In genomic region chr9:120755827-120756434, GRCh38 we compare ENCODE assay signal across 8 cellular contexts. TPM values are rescaled to one million over a fixed set of nuclear protein-coding genes. Genes with fewer than 3 reads are reported as not detected.
A peak's percentile ranks its signal among the peaks of the same experiment; 100 is the strongest.
DNase-seq lines count a peak whose midpoint lies in the region; ATAC-seq, FAIRE-seq and TF ChIP-seq lines count a peak whose summit lies in the region.

No MANE protein-coding gene starts in this region.

- WGBS in H1 (ENCODE audit: extremely low coverage in 1 of 2, insufficient coverage in 1 of 2, insufficient read length in 1 of 2, insufficient replicate concordance in 2 of 2, low coverage in 1 of 2, low lambda C conversion rate in 2 of 2, missing lambda C conversion rate in 1 of 2), 2 experiments: 40% methylated on average over 6 of the region's 6 CpGs; no CpG with 5 or more reads in 1 of the 2 experiments

- no peak overlapping the region for H3K27ac ChIP-seq in H1 (ENCODE audit: low read depth, low read length)

- no peak overlapping the region for H2AFZ ChIP-seq in H1 (ENCODE audit: low read length)

- no peak overlapping the region for H4K5ac ChIP-seq in H1 (ENCODE audit: insufficient read length, low read depth, low read length)

- no peaks in the 10 kb centered on the region for H3K27me3 ChIP-seq in H1 (replicated peaks in 1 of 4; ENCODE audit: control insufficient read depth in 3 of 4, extremely low read depth in 1 of 4, insufficient read depth in 3 of 4, low read length in 3 of 4)

- no peak overlapping the region for H2AK5ac ChIP-seq in H1 (ENCODE audit: low read depth, low read length)

- H2BK12ac ChIP-seq in H1 (ENCODE audit: low read depth, low read length): no peak overlapping the region

- POLR2A ChIA-PET in H1 (lab: Charles Lee; ENCODE audit: partially characterized antibody): interaction anchor here (0.6 to 1.8 kb wide), 3 partner anchors 9 to 320 kb away, joined by 3 to 6 read pairs (median 3); no protein-coding TSS in a partner anchor

- H3K36me3 Mint-ChIP-seq in stimulated activated effector memory CD8-positive, alpha-beta T cell treated with anti-CD3 and anti-CD28 coated beads, Interleukin-12 subunit alpha, Interleukin-12 subunit beta, amount 100 ng/mL, for 72 hours: peaks cover 34% of the 10 kb centered on the region

- H3K4me1 ChIP-seq in H1 (replicated peaks in 1 of 4; ENCODE audit: control insufficient read depth in 3 of 4, insufficient read depth in 4 of 4, low read length in 3 of 4): no peaks in the 10 kb centered on the region
- H3K4me1 ChIP-seq in mucosa of descending colon (ENCODE audit: low read depth): no peaks in the 10 kb centered on the region

- no peak overlapping the region for H3K14ac ChIP-seq in H1 (ENCODE audit: insufficient read length)

- H3K4me2 ChIP-seq in H1 (ENCODE audit: insufficient read depth in 1 of 2, low read depth in 2 of 2, low read length in 2 of 2): no peak overlapping the region

- intact Hi-C loops in mucosa of descending colon (cut with DNase I, micrococcal nuclease): loop anchor here (2.0 to 10.0 kb wide), 3 partner anchors 181 to 309 kb away; no protein-coding TSS in a partner anchor

- no peak overlapping the region for H3K18ac ChIP-seq in H1 (ENCODE audit: extremely low read depth, low read length)

- H3K23ac ChIP-seq in H1 (ENCODE audit: insufficient read length): no peak overlapping the region

- peaks cover 0 to 6% (median 1%) of the 10 kb centered on the region in 4 experiments; a peak in 3 of 8 replicates for H3K36me3 ChIP-seq in H1 (ENCODE audit: control insufficient read depth in 2 of 4, insufficient read depth in 4 of 4, low read length in 3 of 4)
- H3K36me3 ChIP-seq in mucosa of descending colon (ENCODE audit: low read depth): no peaks in the 10 kb centered on the region

- H3K4me1 Mint-ChIP-seq in stimulated activated effector memory CD8-positive, alpha-beta T cell treated with anti-CD3 and anti-CD28 coated beads, Interleukin-12 subunit alpha, Interleukin-12 subunit beta, amount 100 ng/mL, for 72 hours: no peaks in the 10 kb centered on the region

- no peak for TF ChIP-seq EP300 in H1 (IDR thresholded peaks at IDR 0.05; ENCODE audit: borderline replicate concordance in 1 of 2, low read depth in 2 of 2, low read length in 2 of 2)

- FAIRE-seq in H1 (lab: Jason Lieb, UNC): peak; percentile 7

- H3K9me3 Mint-ChIP-seq in stimulated activated effector memory CD8-positive, alpha-beta T cell treated with anti-CD3 and anti-CD28 coated beads, Interleukin-12 subunit alpha, Interleukin-12 subunit beta, amount 100 ng/mL, for 72 hours: no peaks in the 10 kb centered on the region

- DNase-seq in EL (peak; percentile 52), NCI-H748 (lab: John Stamatoyannopoulos, UW; ENCODE audit: unreplicated experiment) (peak; percentile 62), H1 (ENCODE audit: low read depth in 1 of 2, low spot score in 2 of 2) (peak; percentile 13 to 85), mucosa of descending colon (peak in 1 of 3 donors; percentile 85)
- peak; percentile 19 to 34 for DNase-seq in activated CD8-positive, alpha-beta memory T cell treated with anti-CD3 and anti-CD28 coated beads for 1 hour (ENCODE audit: extremely low read depth in 1 of 2, low read depth in 1 of 2)
- peak; percentile 68 to 89 for DNase-seq in stimulated activated effector memory CD8-positive, alpha-beta T cell treated with anti-CD3 and anti-CD28 coated beads, Interleukin-12 subunit alpha, Interleukin-12 subunit beta, amount 100 ng/mL, for 72 hours (ENCODE audit: low spot score in 2 of 2)

- no peak overlapping the region for H3K27ac Mint-ChIP-seq in stimulated activated effector memory CD8-positive, alpha-beta T cell treated with anti-CD3 and anti-CD28 coated beads, Interleukin-12 subunit alpha, Interleukin-12 subunit beta, amount 100 ng/mL, for 72 hours

- H3K79me1 ChIP-seq in H1 (ENCODE audit: low read depth, low read length): no peaks in the 10 kb centered on the region

- no peak for TF ChIP-seq POLR2A in H1 (IDR thresholded peaks at IDR 0.05; ENCODE audit: control extremely low read depth in 1 of 2, low read depth in 2 of 2, low read length in 2 of 2)

- H3K4me3 ChIP-seq in H1 (ENCODE audit: extremely low read depth in 1 of 4, insufficient read depth in 2 of 4, low read depth in 3 of 4, low read length in 4 of 4) (no peak overlapping the region), mucosa of descending colon (no peak overlapping the region)

- no peak overlapping the region for H4K8ac ChIP-seq in H1 (ENCODE audit: extremely low read depth, insufficient read depth, low read length)

- peak; percentile 89 to 93 for TF ChIP-seq RAD21 in H1 (IDR thresholded peaks at IDR 0.05 in 1 of 2, conservative IDR thresholded peaks at IDR 0.05 in 1 of 2; ENCODE audit: low read depth in 2 of 2, low read length in 2 of 2)

- no peak overlapping the region for H3K4me3 Mint-ChIP-seq in stimulated activated effector memory CD8-positive, alpha-beta T cell treated with anti-CD3 and anti-CD28 coated beads, Interleukin-12 subunit alpha, Interleukin-12 subunit beta, amount 100 ng/mL, for 72 hours

- TF ChIP-seq CTCF in H1 (IDR thresholded peaks at IDR 0.05; ENCODE audit: control extremely low read depth in 1 of 3, insufficient read depth in 1 of 3, low read depth in 1 of 3, low read length in 3 of 3) (peak in 2 of 3 experiments; percentile 84 to 85; a peak in 3 of 4 replicates), mucosa of descending colon (IDR thresholded peaks at IDR 0.05) (no peak)

- no peak overlapping the region for H2BK120ac ChIP-seq in H1 (replicated peaks; ENCODE audit: low read depth, low read length)

- ATAC-seq in HG02588 (IDR thresholded peaks at IDR 0.05; ENCODE audit: unreplicated experiment): peak; percentile 44
- peak; percentile 76 for ATAC-seq in mucosa of descending colon
- peak; percentile 69 for ATAC-seq in stimulated activated effector memory CD8-positive, alpha-beta T cell treated with anti-CD3 and anti-CD28 coated beads, Interleukin-12 subunit alpha, Interleukin-12 subunit beta, amount 100 ng/mL, for 72 hours
- no peak for ATAC-seq in GM18520 (IDR thresholded peaks at IDR 0.05; ENCODE audit: unreplicated experiment)

- H4K20me1 ChIP-seq in H1 (replicated peaks in 1 of 2; ENCODE audit: control insufficient read depth in 1 of 2, insufficient read depth in 2 of 2, low read length in 2 of 2): peaks cover 0 to 3% of the 10 kb centered on the region in 2 experiments

- no peak overlapping the region for H2BK15ac ChIP-seq in H1 (ENCODE audit: low read length)

- no peaks in the 10 kb centered on the region for H3K23me2 ChIP-seq in H1 (ENCODE audit: low read depth, low read length)

- H3K9me3 ChIP-seq in H1 (ENCODE audit: insufficient read depth in 2 of 2, low read depth in 1 of 2, low read length in 1 of 2): no peaks in the 10 kb centered on the region
- no peaks in the 10 kb centered on the region for H3K9me3 ChIP-seq in mucosa of descending colon

- H4K91ac ChIP-seq in H1 (replicated peaks; ENCODE audit: insufficient read length, low read length): no peak overlapping the region

- no peak overlapping the region for H3K9ac ChIP-seq in H1 (replicated peaks in 1 of 4; ENCODE audit: extremely low read depth in 1 of 4, low read depth in 3 of 4, low read length in 3 of 4)

- no peak overlapping the region for H3K4ac ChIP-seq in H1 (replicated peaks; ENCODE audit: insufficient read length, low read depth, low read length)

- no peak overlapping the region for H2BK20ac ChIP-seq in H1 (ENCODE audit: low read length)

- CTCF ChIA-PET in H1 (lab: Charles Lee; ENCODE audit: partially characterized antibody): interaction anchor here (0.6 to 4.6 kb wide), 38 partner anchors 9 to 601 kb away, joined by 3 to 31 read pairs (median 4); no protein-coding TSS in a partner anchor

- H3K79me2 ChIP-seq in H1 (ENCODE audit: control insufficient read depth in 1 of 2, insufficient read depth in 2 of 2, low read length in 2 of 2): no peaks in the 10 kb centered on the region

- H3K56ac ChIP-seq in H1 (replicated peaks; ENCODE audit: insufficient read length, low read depth, low read length): no peak overlapping the region

- H2BK5ac ChIP-seq in H1 (ENCODE audit: low read depth, low read length): no peak overlapping the region

TF ChIP-seq in H1, 55 proteins besides CTCF, POLR2A, EP300 and RAD21 (continues in another document):
- TF ChIP-seq POU5F1 (IDR thresholded peaks at IDR 0.05; ENCODE audit: low read depth, low read length) (no peak), TAF1 (IDR thresholded peaks at IDR 0.05; ENCODE audit: low read depth, low read length) (no peak), SIX5 (IDR thresholded peaks at IDR 0.05; ENCODE audit: low read depth, low read length) (no peak)
- TF ChIP-seq, protein P1, sequence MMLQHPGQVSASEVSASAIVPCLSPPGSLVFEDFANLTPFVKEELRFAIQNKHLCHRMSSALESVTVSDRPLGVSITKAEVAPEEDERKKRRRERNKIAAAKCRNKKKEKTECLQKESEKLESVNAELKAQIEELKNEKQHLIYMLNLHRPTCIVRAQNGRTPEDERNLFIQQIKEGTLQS (IDR thresholded peaks at IDR 0.05; ENCODE audit: insufficient read depth, low read depth, low read length): no peak

RNA-seq across cellular contexts. Expression of gene FBXW2, which starts 37.3 kb away (rescaled TPM):
- 60.2 and 65.3 TPM in 2 replicates for total RNA-seq in H1 (2021; fragmentation: NEBNext Ultra II Directional; extraction: Animal tissue kit (Norgen Biotek cat#: 25700))
- 17.5 and 19.2 TPM in 2 replicates for polyA plus RNA-seq in H1 (2011; rRNA removed)
- polyA plus RNA-seq in H1 (2011; cell fraction: cytosol; rRNA removed): 28.3 TPM
- polyA plus RNA-seq in H1 (2011; cell fraction: nucleus; rRNA removed): 17.3 TPM
- polyA plus RNA-seq in H1 (2012, experiment 1 of 2): 23.6 to 35.1 TPM (median 27.4 TPM) in 4 replicates
- 5.0 TPM for polyA plus RNA-seq in H1 (2012, experiment 2 of 2)
- 18.8 TPM for polyA plus RNA-seq in H1 (2013, experiment 1 of 2)
- 19.9 TPM for polyA plus RNA-seq in H1 (2013, experiment 2 of 2)
- 66.5 and 79.3 TPM in 2 replicates for polyA minus RNA-seq in H1 (2011; rRNA and poly(A)+ RNA removed)
- 24.1 TPM for polyA minus RNA-seq in H1 (2011; cell fraction: cytosol; rRNA and poly(A)+ RNA removed)
- 30.6 TPM for polyA minus RNA-seq in H1 (2011; cell fraction: nucleus; rRNA and poly(A)+ RNA removed)
- 10 to 100 TPM; 62.1 to 67.5 (median 65.0) TPM for total RNA-seq in mucosa of descending colon

RNA-seq across cellular contexts. Expression of gene MEGF9, which starts 41.7 kb away (rescaled TPM):
- 1.3 and 1.8 TPM in 2 replicates for total RNA-seq in H1 (2021; fragmentation: NEBNext Ultra II Directional; extraction: Animal tissue kit (Norgen Biotek cat#: 25700))
- 0.38 and 0.45 TPM in 2 replicates for polyA plus RNA-seq in H1 (2011; rRNA removed)
- 0.44 TPM for polyA plus RNA-seq in H1 (2011; cell fraction: cytosol; rRNA removed)
- polyA plus RNA-seq in H1 (2011; cell fraction: nucleus; rRNA removed): 0.34 TPM
- polyA plus RNA-seq in H1 (2012, experiment 1 of 2): 0.55 to 1.1 TPM (median 0.70 TPM) in 4 replicates
- polyA plus RNA-seq in H1 (2012, experiment 2 of 2): 0.09 TPM
- 1.1 TPM for polyA plus RNA-seq in H1 (2013, experiment 1 of 2)
- polyA plus RNA-seq in H1 (2013, experiment 2 of 2): 1.1 TPM
- polyA minus RNA-seq in H1 (2011; rRNA and poly(A)+ RNA removed): 0.79 and 1.2 TPM in 2 replicates
- 0.95 TPM for polyA minus RNA-seq in H1 (2011; cell fraction: cytosol; rRNA and poly(A)+ RNA removed)
- 1.4 TPM for polyA minus RNA-seq in H1 (2011; cell fraction: nucleus; rRNA and poly(A)+ RNA removed)
- total RNA-seq in mucosa of descending colon: 10 to 100 TPM in 1 of 3 donors, 1 to 10 TPM in 2; 6.3 to 16.7 (median 9.3) TPM
